In the genomic region with DNA sequence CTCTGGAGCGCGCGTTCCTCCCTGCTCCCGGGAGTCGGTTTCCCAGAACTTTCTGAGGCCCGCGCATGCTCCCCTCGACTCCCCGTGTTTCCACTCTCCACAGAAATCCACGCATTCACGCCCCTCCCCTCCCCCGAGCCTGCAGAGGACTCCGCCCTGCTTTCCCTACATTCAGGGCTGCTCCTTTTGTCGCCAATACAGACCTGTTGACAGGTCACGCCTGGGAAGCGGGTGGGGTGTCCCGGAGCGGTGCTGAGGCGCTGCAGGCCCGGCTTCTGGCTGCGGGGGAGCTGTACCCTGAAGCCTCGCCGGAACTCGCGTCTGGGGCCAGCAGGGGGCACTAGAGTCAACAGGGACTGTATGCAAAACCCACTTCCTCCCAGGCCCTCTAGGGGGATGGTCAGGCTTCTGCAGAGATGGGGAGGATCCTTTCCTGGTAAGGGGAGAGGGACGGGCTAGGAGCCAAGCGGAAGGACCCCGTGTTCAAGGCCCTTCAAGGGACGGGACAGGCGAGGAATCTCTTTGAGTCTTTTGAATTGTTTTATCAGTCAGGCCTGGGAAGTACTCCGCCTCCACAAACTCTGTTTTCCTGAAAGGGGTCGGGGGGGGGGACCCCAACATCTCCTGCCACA, we compare ENCODE assay signal across 8 cellular contexts. TPM values are rescaled to one million over a fixed set of nuclear protein-coding genes. Genes with fewer than 3 reads are reported as not detected.
DNase-seq lines count a peak whose midpoint lies in the region; ATAC-seq, FAIRE-seq and TF ChIP-seq lines count a peak whose summit lies in the region.

A gene with protein sequence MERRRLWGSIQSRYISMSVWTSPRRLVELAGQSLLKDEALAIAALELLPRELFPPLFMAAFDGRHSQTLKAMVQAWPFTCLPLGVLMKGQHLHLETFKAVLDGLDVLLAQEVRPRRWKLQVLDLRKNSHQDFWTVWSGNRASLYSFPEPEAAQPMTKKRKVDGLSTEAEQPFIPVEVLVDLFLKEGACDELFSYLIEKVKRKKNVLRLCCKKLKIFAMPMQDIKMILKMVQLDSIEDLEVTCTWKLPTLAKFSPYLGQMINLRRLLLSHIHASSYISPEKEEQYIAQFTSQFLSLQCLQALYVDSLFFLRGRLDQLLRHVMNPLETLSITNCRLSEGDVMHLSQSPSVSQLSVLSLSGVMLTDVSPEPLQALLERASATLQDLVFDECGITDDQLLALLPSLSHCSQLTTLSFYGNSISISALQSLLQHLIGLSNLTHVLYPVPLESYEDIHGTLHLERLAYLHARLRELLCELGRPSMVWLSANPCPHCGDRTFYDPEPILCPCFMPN (minus strand): TSS at position 294 of the 632 bp plus-strand sequence. CDS start 2,433 bp downstream, outside the sequence.

- no peak within 1 kb of the TSS for H3K4me3 Mint-ChIP-seq in T-helper 2 cell treated with Interferon-gamma antibody and Interleukin-4, amounts not matched to agents 5 μg/mL and 100 μg/mL, for 36 hours

- BruUV-seq in HepG2 (replicated peaks; lab: Mats Ljungman, UMichigan), result no TSS peak

- H3K9me3 ChIP-seq in adrenal gland (replicated peaks in 1 of 3) (no peaks in the 10 kb centered on the region), HepG2 (ENCODE audit: low read length) (no peaks in the 10 kb centered on the region)

- no peak for TF ChIP-seq POLR2A in adrenal gland (IDR thresholded peaks at IDR 0.05)
- TF ChIP-seq POLR2A in HepG2 (IDR thresholded peaks at IDR 0.05; ENCODE audit: insufficient read depth in 1 of 2, low read depth in 2 of 2, low read length in 2 of 2), result no peak

- CTCF ChIA-PET in HepG2 (lab: Yijun Ruan, JAX; ENCODE audit: low intra/inter-chr PET ratio, low total read pairs), result interaction anchor here (1.2 to 1.4 kb wide), 2 partner anchors 35 to 95 kb away, joined by 3 to 7 read pairs; no protein-coding TSS in a partner anchor

- H3K4me1 ChIP-seq in adrenal gland (replicated peaks in 1 of 2) (peaks cover 0 to 10% of the 10 kb centered on the region in 2 donors), HepG2 (ENCODE audit: insufficient read depth, low read length) (no peaks in the 10 kb centered on the region; the same call in 1 of the 2 replicates)

- peak; percentile 65; the same call in 1 of the 2 replicates for TF ChIP-seq RAD21 in HepG2 (CRISPR knock-in tag; IDR thresholded peaks at IDR 0.05)

- H3K4me3 ChIP-seq in adrenal gland (no peak within 1 kb of the TSS), HepG2 (replicated peaks in 1 of 3; ENCODE audit: insufficient read depth in 1 of 3, low read depth in 2 of 3, low read length in 3 of 3) (peak within 1 kb of the TSS in 2 of 3 experiments; percentile 8 to 57; a peak in 1 of 6 replicates)

- H3K36me3 Mint-ChIP-seq in T-helper 2 cell treated with Interferon-gamma antibody and Interleukin-4, amounts not matched to agents 5 μg/mL and 100 μg/mL, for 36 hours (ENCODE audit: low read depth), result no peaks in the 10 kb centered on the region

- H3K4me1 Mint-ChIP-seq in T-helper 2 cell treated with Interferon-gamma antibody and Interleukin-4, amounts not matched to agents 5 μg/mL and 100 μg/mL, for 36 hours (ENCODE audit: low read depth), result peaks cover 3% of the 10 kb centered on the region

- peak within 1 kb of the TSS; percentile 31 for H3K27ac Mint-ChIP-seq in T-helper 2 cell treated with Interferon-gamma antibody and Interleukin-4, amounts not matched to agents 5 μg/mL and 100 μg/mL, for 36 hours

- no peaks in the 10 kb centered on the region for H3K79me2 ChIP-seq in HepG2 (ENCODE audit: insufficient read depth, low read length)

- no peaks in the 10 kb centered on the region for H3K36me3 ChIP-seq in adrenal gland (replicated peaks in 1 of 2)
- no peaks in the 10 kb centered on the region for H3K36me3 ChIP-seq in HepG2 (replicated peaks in 1 of 2; ENCODE audit: control insufficient read depth in 1 of 2, insufficient read depth in 2 of 2, low read length in 2 of 2)

- no peaks in the 10 kb centered on the region for H3K9me3 Mint-ChIP-seq in T-helper 2 cell treated with Interferon-gamma antibody and Interleukin-4, amounts not matched to agents 5 μg/mL and 100 μg/mL, for 36 hours

- H3K9ac ChIP-seq in HepG2 (ENCODE audit: insufficient read depth, low read depth, low read length), result peak within 1 kb of the TSS; percentile 34; the same call in 1 of the 2 replicates

- H4K20me1 ChIP-seq in HepG2 (ENCODE audit: insufficient read depth, low read length), result no peaks in the 10 kb centered on the region

- 49 to 66% (median 56%) methylated on average over 25 to 32 of the region's 32 CpGs for WGBS in adrenal gland, 4 donors
- WGBS in HepG2 (ENCODE audit: low lambda C conversion rate), result 25% methylated on average over 29 of the region's 32 CpGs

- H3K27me3 Mint-ChIP-seq in T-helper 2 cell treated with Interferon-gamma antibody and Interleukin-4, amounts not matched to agents 5 μg/mL and 100 μg/mL, for 36 hours (ENCODE audit: low read depth), result no peaks in the 10 kb centered on the region

- in situ Hi-C loops in HepG2 (cut with HindIII; ENCODE audit: extremely low pct_ligation_motif_present, low pct_unique_long_range_greater_than_20kb), result no loop called here

- peak; percentile 54 for DNase-seq in NCI-H345 (lab: John Stamatoyannopoulos, UW)
- no peak for DNase-seq in NCI-H345 treated with DMSO at 0.1 percent for 48 hours (lab: John Stamatoyannopoulos, UW; ENCODE audit: unreplicated experiment)
- DNase-seq in NCI-H187 (lab: John Stamatoyannopoulos, UW), result peak; percentile 4 to 37
- DNase-seq in T-helper 2 cell treated with Interferon-gamma antibody and Interleukin-4, amounts not matched to agents 5 μg/mL and 100 μg/mL, for 36 hours (ENCODE audit: low spot score), result peak; percentile 64
- peak; percentile 49 to 82 (median 74) for DNase-seq in adrenal gland
- peak; percentile 79 for DNase-seq in HepG2 (ENCODE audit: low spot score)
- DNase-seq in stimulated activated CD8-positive, alpha-beta memory T cell treated with anti-CD3 and anti-CD28 coated beads, Interleukin-4, amount 100 ng/mL, for 1 hour (ENCODE audit: low read depth in 2 of 2, low spot score in 1 of 2), result peak; percentile 1 to 27

- no peak within 1 kb of the TSS for H2AFZ ChIP-seq in HepG2 (ENCODE audit: low read length)

- ATAC-seq in HepG2, result peak; percentile 98
- no peak for ATAC-seq in HG02588 (IDR thresholded peaks at IDR 0.05; ENCODE audit: unreplicated experiment)

- POLR2A ChIA-PET in HepG2 (lab: Yijun Ruan, JAX), result no interaction called here

- TF ChIP-seq EP300 in HepG2 (IDR thresholded peaks at IDR 0.05; ENCODE audit: low read depth in 2 of 2, low read length in 2 of 2), result no peak
- no peak for TF ChIP-seq EP300 in HepG2 (CRISPR knock-in tag; IDR thresholded peaks at IDR 0.05; ENCODE audit: borderline replicate concordance)

- no peaks in the 10 kb centered on the region for H3K27me3 ChIP-seq in adrenal gland
- H3K27me3 ChIP-seq in HepG2 (ENCODE audit: control insufficient read depth in 1 of 2, insufficient read depth in 2 of 2, low read length in 2 of 2), result peaks cover 0 to 1% of the 10 kb centered on the region in 2 experiments; a peak in 2 of 5 replicates

- intact Hi-C loops in adrenal gland (cut with DNase I) (no loop called here), HepG2 (cut with micrococcal nuclease; ENCODE audit: unreplicated experiment) (no loop called here)

- peak; percentile 64 for FAIRE-seq in HepG2 (lab: Jason Lieb, UNC)

- TF ChIP-seq CTCF in adrenal gland (IDR thresholded peaks at IDR 0.05) (peak; percentile 47 to 69 (median 54)), HepG2 (CRISPR knock-in tag; IDR thresholded peaks at IDR 0.05) (peak; percentile 82)

- peak within 1 kb of the TSS; percentile 73 for H3K4me2 ChIP-seq in HepG2 (ENCODE audit: low read depth, low read length)

- H3K27ac ChIP-seq in adrenal gland (no peak within 1 kb of the TSS), HepG2 (ENCODE audit: extremely low read length, insufficient read depth, low read length) (no peak within 1 kb of the TSS)

TF ChIP-seq in HepG2, 621 proteins besides CTCF, POLR2A, EP300 and RAD21 (continues in another document):
- TF ChIP-seq ZMYM4 (CRISPR knock-in tag; IDR thresholded peaks at IDR 0.05) (no peak; the same call in 1 of the 2 replicates), STAG1 (CRISPR knock-in tag; IDR thresholded peaks at IDR 0.05) (peak; percentile 16; the same call in 1 of the 2 replicates)

RNA-seq across cellular contexts. Expression of the gene that starts here (rescaled TPM):
- total RNA-seq in adrenal gland (1 to 10 TPM in 7 of 8 donors, under 1 TPM in 1; 0.78 to 7.1 (median 3.2) TPM), HepG2 (2016; rRNA removed; fragmentation: Illumina TruSeq; extraction: Trizol) (0.11 and 0.45 TPM in 2 replicates)
- polyA plus RNA-seq in adrenal gland (10 to 100 TPM in 1 of 3 donors, 1 to 10 TPM in 2; 4.7 to 11.6 (median 9.1) TPM), HepG2 (2011; rRNA removed) (0.83 and 1.1 TPM in 2 replicates)
- total RNA-seq in HepG2 (2016; cell fraction: cytosol; rRNA removed; fragmentation: Illumina TruSeq; extraction: Trizol; ENCODE audit: low read depth), result not detected in 2 replicates
- 0.35 and 0.39 TPM in 2 replicates for total RNA-seq in HepG2 (2016; cell fraction: insoluble cytoplasmic fraction; rRNA removed; fragmentation: Illumina TruSeq; extraction: Trizol)
- 0.10 TPM in 1 of 2 replicates, not detected in the other for total RNA-seq in HepG2 (2016; cell fraction: membrane; rRNA removed; fragmentation: Illumina TruSeq; extraction: Trizol)
- total RNA-seq in HepG2 (2016; cell fraction: nucleus; rRNA removed; fragmentation: Illumina TruSeq; extraction: Trizol), result 0.22 and 0.34 TPM in 2 replicates
- polyA plus RNA-seq in HepG2 (2011; cell fraction: cytosol; rRNA removed), result 0.98 and 1.2 TPM in 2 replicates
- 1.8 and 2.4 TPM in 2 replicates for polyA plus RNA-seq in HepG2 (2011; cell fraction: nucleus; rRNA removed)
- polyA plus RNA-seq in HepG2 (2012), result 0.57 and 0.99 TPM in 2 replicates
- polyA plus RNA-seq in HepG2 (2016; cell fraction: cytosol; fragmentation: Illumina TruSeq; extraction: Trizol; ENCODE audit: low read depth), result 0.09 TPM in 1 of 2 replicates, not detected in the other
- polyA plus RNA-seq in HepG2 (2016; cell fraction: insoluble cytoplasmic fraction; fragmentation: Illumina TruSeq; extraction: Trizol; ENCODE audit: low read depth), result 0.32 and 0.41 TPM in 2 replicates
- 0.07 TPM in 1 of 2 replicates, not detected in the other for polyA plus RNA-seq in HepG2 (2016; cell fraction: membrane; fragmentation: Illumina TruSeq; extraction: Trizol; ENCODE audit: low read depth)
- polyA plus RNA-seq in HepG2 (2016; cell fraction: nucleus; fragmentation: Illumina TruSeq; extraction: Trizol; ENCODE audit: insufficient read depth, low read depth), result 0.37 and 0.60 TPM in 2 replicates
- 5.8 and 37.0 TPM in 2 replicates for polyA minus RNA-seq in HepG2 (2011; rRNA and poly(A)+ RNA removed; ENCODE audit: low replicate concordance)
- 0.79 TPM in 2 replicates for polyA minus RNA-seq in HepG2 (2011; cell fraction: cytosol; rRNA and poly(A)+ RNA removed)
- polyA minus RNA-seq in HepG2 (2011; cell fraction: nucleus; rRNA and poly(A)+ RNA removed), result 0.13 TPM in 1 of 2 replicates, not detected in the other

Comparison
In these comparisons a context has a peak if more than half of its experiments do, and no peak if none do; other contexts are left out.
1. H3K4me3 ChIP-seq: peak in HepG2 (2 of 3); none in adrenal gland (0 of 4).